1 cellular context compared by ENCODE assay signal in genomic region chr11:67239795-67240574, GRCh38.
TF ChIP-seq lines count a peak whose summit lies in the region.

No MANE protein-coding gene starts in this region.

TF ChIP-seq in K562, 482 proteins besides CTCF, POLR2A, EP300 and RAD21 (continued from another document and continues in another):
- no peak for TF ChIP-seq ZNF277 (CRISPR knock-in tag; IDR thresholded peaks at IDR 0.05; ENCODE audit: borderline replicate concordance)
- TF ChIP-seq NR3C1 (CRISPR knock-in tag; IDR thresholded peaks at IDR 0.05): no peak
- TF ChIP-seq KDM1A (IDR thresholded peaks at IDR 0.05): no peak
- no peak for TF ChIP-seq KLF10 (CRISPR knock-in tag; IDR thresholded peaks at IDR 0.05)
- peak; percentile 80 for TF ChIP-seq MAFG (tag; conservative IDR thresholded peaks at IDR 0.05)
- no peak for TF ChIP-seq BCOR (IDR thresholded peaks at IDR 0.05)
- no peak for TF ChIP-seq FOXA3 (CRISPR knock-in tag; conservative IDR thresholded peaks at IDR 0.05 in 1 of 2, IDR thresholded peaks at IDR 0.05 in 1 of 2)
- no peak for TF ChIP-seq E4F1 (CRISPR knock-in tag; IDR thresholded peaks at IDR 0.05; ENCODE audit: borderline replicate concordance)
- TF ChIP-seq ATF4 (CRISPR knock-in tag; IDR thresholded peaks at IDR 0.05): no peak
- TF ChIP-seq CTCFL (IDR thresholded peaks at IDR 0.05; ENCODE audit: borderline replicate concordance, insufficient read depth, low read depth, low read length, poor library complexity, severe bottlenecking): no peak
- no peak for TF ChIP-seq NR2C2 (CRISPR knock-in tag; IDR thresholded peaks at IDR 0.05)
- TF ChIP-seq NR2C2 (tag; IDR thresholded peaks at IDR 0.05): no peak
- peak; percentile 69; the same call in 1 of the 2 replicates for TF ChIP-seq MAFK (IDR thresholded peaks at IDR 0.05; ENCODE audit: low read length)
- no peak for TF ChIP-seq ZNF449 (CRISPR knock-in tag; IDR thresholded peaks at IDR 0.05)
- no peak for TF ChIP-seq U2AF2 (optimal IDR thresholded peaks at IDR 0.05; ENCODE audit: low read depth, low read length)
- TF ChIP-seq KLF16 (IDR thresholded peaks at IDR 0.05): no peak
- TF ChIP-seq CHD4 (IDR thresholded peaks at IDR 0.05; ENCODE audit: insufficient read depth, insufficient replicate concordance, low read depth, low read length, poor library complexity, severe bottlenecking): no peak
- peak in 1 of 2 experiments; percentile 68; a peak in 2 of 4 replicates for TF ChIP-seq RCOR1 (IDR thresholded peaks at IDR 0.05; ENCODE audit: borderline replicate concordance in 1 of 2, low read depth in 2 of 2, low read length in 2 of 2)
- TF ChIP-seq ZNF354B (CRISPR knock-in tag; IDR thresholded peaks at IDR 0.05): no peak
- TF ChIP-seq MEIS2 (IDR thresholded peaks at IDR 0.05; ENCODE audit: partially characterized antibody): peak; percentile 21
- 0 out of 2 replicates have a peak, but pooled peaks have one; percentile 2 for TF ChIP-seq TAL1 (IDR thresholded peaks at IDR 0.05)
- no peak for TF ChIP-seq HMG20B (CRISPR knock-in tag; IDR thresholded peaks at IDR 0.05)
- TF ChIP-seq ZC3H11A (IDR thresholded peaks at IDR 0.05; ENCODE audit: low read depth, low read length): no peak
- TF ChIP-seq TRIM28 (IDR thresholded peaks at IDR 0.05): no peak; the same call in 1 of the 2 replicates
- TF ChIP-seq GTF2E2 (tag; IDR thresholded peaks at IDR 0.05): peak; percentile 4; the same call in 1 of the 2 replicates
- no peak for TF ChIP-seq ZNF830 (CRISPR knock-in tag; IDR thresholded peaks at IDR 0.05)
- no peak for TF ChIP-seq BRCA1 (IDR thresholded peaks at IDR 0.05)
- TF ChIP-seq BRCA1 (CRISPR knock-in tag; IDR thresholded peaks at IDR 0.05): no peak
- no peak for TF ChIP-seq POU5F1 (IDR thresholded peaks at IDR 0.05; ENCODE audit: borderline replicate concordance, low read depth, low read length, partially characterized antibody)
- peak in 1 of 2 experiments; percentile 22; a peak in 1 of 4 replicates for TF ChIP-seq TBL1XR1 (IDR thresholded peaks at IDR 0.05; ENCODE audit: low read length in 2 of 2)
- no peak for TF ChIP-seq FIP1L1 (IDR thresholded peaks at IDR 0.05; ENCODE audit: low read depth, low read length, poor library complexity, severe bottlenecking)
- TF ChIP-seq SRF (CRISPR knock-in tag; IDR thresholded peaks at IDR 0.05): peak in 1 of 2 experiments; percentile 86; a peak in 2 of 4 replicates
- no peak for TF ChIP-seq ZNF586 (CRISPR knock-in tag; conservative IDR thresholded peaks at IDR 0.05)
- peak; percentile 78; the same call in 1 of the 2 replicates for TF ChIP-seq RB1 (IDR thresholded peaks at IDR 0.05; ENCODE audit: low read depth)
- TF ChIP-seq RBM17 (IDR thresholded peaks at IDR 0.05; ENCODE audit: borderline replicate concordance, low read depth, low read length): no peak
- no peak for TF ChIP-seq ZNF324 (CRISPR knock-in tag; IDR thresholded peaks at IDR 0.05)
- TF ChIP-seq CHCHD3 (CRISPR knock-in tag; IDR thresholded peaks at IDR 0.05): no peak
- no peak for TF ChIP-seq ZNF395 (CRISPR knock-in tag; IDR thresholded peaks at IDR 0.05)
- TF ChIP-seq RUNX1 (IDR thresholded peaks at IDR 0.05; ENCODE audit: low read depth): no peak
- no peak for TF ChIP-seq TCF15 (CRISPR knock-in tag; IDR thresholded peaks at IDR 0.05)
- TF ChIP-seq CBFA2T2 (conservative IDR thresholded peaks at IDR 0.05): no peak
- no peak; the same call in 1 of the 2 replicates for TF ChIP-seq CBFA2T3 (IDR thresholded peaks at IDR 0.05)
- no peak for TF ChIP-seq HNRNPLL (IDR thresholded peaks at IDR 0.05; ENCODE audit: low read depth, low read length, poor library complexity, severe bottlenecking)
- TF ChIP-seq NFE2L1 (tag; IDR thresholded peaks at IDR 0.05; ENCODE audit: borderline replicate concordance, low read depth): no peak; the same call in 1 of the 2 replicates
- TF ChIP-seq ZBTB49 (CRISPR knock-in tag; IDR thresholded peaks at IDR 0.05; ENCODE audit: borderline replicate concordance): no peak
- TF ChIP-seq ZNF609 (CRISPR knock-in tag; IDR thresholded peaks at IDR 0.05; ENCODE audit: borderline replicate concordance): no peak
